Comparison of ENCODE assay signal across 1 cellular context in the genomic region with DNA sequence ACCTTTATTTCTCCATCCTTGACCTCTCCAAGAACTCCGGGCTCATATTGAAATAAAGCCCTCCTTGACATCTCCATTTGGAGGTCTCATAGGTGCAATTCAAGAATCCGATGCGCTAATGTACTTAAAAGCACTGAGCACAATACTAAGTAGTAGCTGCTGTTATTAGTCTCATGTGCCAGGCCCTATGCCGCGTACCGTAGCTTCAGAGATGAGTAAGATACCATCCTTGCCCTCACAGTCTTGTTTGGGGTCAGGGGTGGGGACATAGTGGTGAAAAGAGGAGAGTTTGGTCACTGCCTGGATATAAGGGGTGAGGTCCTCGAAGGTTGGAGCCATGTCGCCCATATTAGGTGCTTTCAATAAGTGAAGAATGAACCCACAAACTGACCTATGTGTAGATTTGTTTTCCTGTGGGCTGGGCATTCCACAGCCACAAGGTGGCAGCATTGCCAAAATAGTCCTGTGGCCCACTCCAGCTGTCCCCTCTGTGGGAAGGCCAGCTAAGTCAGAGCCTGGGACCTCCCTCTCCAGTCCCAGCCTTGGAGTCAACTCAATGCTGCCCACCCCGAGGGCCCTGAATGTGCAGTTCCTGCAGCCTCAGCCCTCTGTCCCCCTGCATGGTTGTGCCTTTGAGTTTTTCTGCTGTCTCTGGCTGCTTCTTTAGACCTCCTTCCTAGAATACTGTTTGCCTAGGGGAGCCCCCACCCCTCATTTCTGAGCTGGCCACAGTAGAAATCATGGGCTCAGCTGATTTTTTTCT.
TF ChIP-seq lines count a peak whose summit lies in the region.

No MANE protein-coding gene starts in this region.

TF ChIP-seq in HCT116, 20 proteins besides CTCF, POLR2A, EP300 and RAD21 (continued from another document):
- TF ChIP-seq FOSL1 (IDR thresholded peaks at IDR 0.05; ENCODE audit: low read depth) (no peak), CEBPB (IDR thresholded peaks at IDR 0.05; ENCODE audit: low read depth) (no peak), ELF1 (IDR thresholded peaks at IDR 0.05; ENCODE audit: borderline replicate concordance, low read depth) (no peak), POLR2AphosphoS5 (IDR thresholded peaks at IDR 0.05; ENCODE audit: low read depth, low read length) (no peak), JUND (IDR thresholded peaks at IDR 0.05) (no peak), TCF7L2 (IDR thresholded peaks at IDR 0.05; ENCODE audit: borderline replicate concordance, extremely low read depth, insufficient read depth, insufficient read length) (no peak), ZFX (IDR thresholded peaks at IDR 0.05) (no peak)
- TF ChIP-seq, protein P1, sequence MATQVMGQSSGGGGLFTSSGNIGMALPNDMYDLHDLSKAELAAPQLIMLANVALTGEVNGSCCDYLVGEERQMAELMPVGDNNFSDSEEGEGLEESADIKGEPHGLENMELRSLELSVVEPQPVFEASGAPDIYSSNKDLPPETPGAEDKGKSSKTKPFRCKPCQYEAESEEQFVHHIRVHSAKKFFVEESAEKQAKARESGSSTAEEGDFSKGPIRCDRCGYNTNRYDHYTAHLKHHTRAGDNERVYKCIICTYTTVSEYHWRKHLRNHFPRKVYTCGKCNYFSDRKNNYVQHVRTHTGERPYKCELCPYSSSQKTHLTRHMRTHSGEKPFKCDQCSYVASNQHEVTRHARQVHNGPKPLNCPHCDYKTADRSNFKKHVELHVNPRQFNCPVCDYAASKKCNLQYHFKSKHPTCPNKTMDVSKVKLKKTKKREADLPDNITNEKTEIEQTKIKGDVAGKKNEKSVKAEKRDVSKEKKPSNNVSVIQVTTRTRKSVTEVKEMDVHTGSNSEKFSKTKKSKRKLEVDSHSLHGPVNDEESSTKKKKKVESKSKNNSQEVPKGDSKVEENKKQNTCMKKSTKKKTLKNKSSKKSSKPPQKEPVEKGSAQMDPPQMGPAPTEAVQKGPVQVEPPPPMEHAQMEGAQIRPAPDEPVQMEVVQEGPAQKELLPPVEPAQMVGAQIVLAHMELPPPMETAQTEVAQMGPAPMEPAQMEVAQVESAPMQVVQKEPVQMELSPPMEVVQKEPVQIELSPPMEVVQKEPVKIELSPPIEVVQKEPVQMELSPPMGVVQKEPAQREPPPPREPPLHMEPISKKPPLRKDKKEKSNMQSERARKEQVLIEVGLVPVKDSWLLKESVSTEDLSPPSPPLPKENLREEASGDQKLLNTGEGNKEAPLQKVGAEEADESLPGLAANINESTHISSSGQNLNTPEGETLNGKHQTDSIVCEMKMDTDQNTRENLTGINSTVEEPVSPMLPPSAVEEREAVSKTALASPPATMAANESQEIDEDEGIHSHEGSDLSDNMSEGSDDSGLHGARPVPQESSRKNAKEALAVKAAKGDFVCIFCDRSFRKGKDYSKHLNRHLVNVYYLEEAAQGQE (IDR thresholded peaks at IDR 0.05; ENCODE audit: low read depth) = no peak
- TF ChIP-seq, protein P2, sequence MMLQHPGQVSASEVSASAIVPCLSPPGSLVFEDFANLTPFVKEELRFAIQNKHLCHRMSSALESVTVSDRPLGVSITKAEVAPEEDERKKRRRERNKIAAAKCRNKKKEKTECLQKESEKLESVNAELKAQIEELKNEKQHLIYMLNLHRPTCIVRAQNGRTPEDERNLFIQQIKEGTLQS (IDR thresholded peaks at IDR 0.05) = no peak
